ENCODE assay signal across 14 cellular contexts in genomic region chr1:172952541-172952940, GRCh38.
DNase-seq lines count a peak whose midpoint lies in the region; ATAC-seq and TF ChIP-seq lines count a peak whose summit lies in the region.
"Had no signal": no experiment of that assay in that cellular context is flagged by ENCODE, and none has a peak within 500 bp of the region (broad histone marks: within the 10 kb centered on the region; RNA-seq: fewer than 3 reads in every experiment).

No MANE protein-coding gene starts in this region.

- peak overlapping the region; percentile 74 for H3K4me3 Mint-ChIP-seq in natural killer cell treated with Interleukin-12 subunit alpha and Interleukin-12 subunit beta and Interleukin-15 and Interleukin-18, amount 100 ng/mL, for 72 hours
- H3K4me3 Mint-ChIP-seq in natural killer cell = no peak overlapping the region
- no peak overlapping the region for H3K4me3 Mint-ChIP-seq in mesothelial cell of epicardium
- H3K4me3 Mint-ChIP-seq: CD14-positive monocyte; CD8-positive, alpha-beta T cell had no signal

- peaks cover 11% of the 10 kb centered on the region for H3K9me3 Mint-ChIP-seq in natural killer cell treated with Interleukin-12 subunit alpha and Interleukin-12 subunit beta and Interleukin-15 and Interleukin-18, amount 100 ng/mL, for 72 hours
- H3K9me3 Mint-ChIP-seq in natural killer cell (no peaks in the 10 kb centered on the region), mesothelial cell of epicardium (no peaks in the 10 kb centered on the region)
- H3K9me3 Mint-ChIP-seq: CD14-positive monocyte; CD8-positive, alpha-beta T cell had no signal

- H3K36me3 ChIP-seq in OCI-LY3 (replicated peaks; ENCODE audit: low read depth, low read length) = no peaks in the 10 kb centered on the region

- H3K27me3 ChIP-seq in OCI-LY3 (ENCODE audit: low read depth, low read length) = no peaks in the 10 kb centered on the region
- H3K27me3 ChIP-seq in dorsolateral prefrontal cortex = peaks cover 0 to 10% (median 0%) of the 10 kb centered on the region in 45 donors

- H3K27me3 Mint-ChIP-seq in natural killer cell treated with Interleukin-12 subunit alpha and Interleukin-12 subunit beta and Interleukin-15 and Interleukin-18, amount 100 ng/mL, for 72 hours = peaks cover 0 to 10% of the 10 kb centered on the region in 2 donors
- peaks cover 2 to 13% of the 10 kb centered on the region in 2 donors for H3K27me3 Mint-ChIP-seq in natural killer cell (ENCODE audit: low read depth in 2 of 2)
- H3K27me3 Mint-ChIP-seq in mesothelial cell of epicardium (ENCODE audit: low read depth) = no peaks in the 10 kb centered on the region

- peak overlapping the region; percentile 55; the same call in 1 of the 2 replicates for H3K4me2 ChIP-seq in OCI-LY3 (ENCODE audit: low read length)

- POLR2A ChIA-PET in HEK293T (lab: Yijun Ruan, JAX) = no interaction called here

- H3K4me1 Mint-ChIP-seq in natural killer cell treated with Interleukin-12 subunit alpha and Interleukin-12 subunit beta and Interleukin-15 and Interleukin-18, amount 100 ng/mL, for 72 hours (ENCODE audit: low read depth in 2 of 2) = peaks cover 47 to 60% of the 10 kb centered on the region in 2 donors
- H3K4me1 Mint-ChIP-seq in natural killer cell (peaks cover 0 to 4% of the 10 kb centered on the region in 2 donors), mesothelial cell of epicardium (peaks cover 35% of the 10 kb centered on the region)
- H3K4me1 Mint-ChIP-seq: CD14-positive monocyte had no signal

- H3K36me3 Mint-ChIP-seq in natural killer cell treated with Interleukin-12 subunit alpha and Interleukin-12 subunit beta and Interleukin-15 and Interleukin-18, amount 100 ng/mL, for 72 hours = peaks cover 5% of the 10 kb centered on the region
- H3K36me3 Mint-ChIP-seq in natural killer cell = no peaks in the 10 kb centered on the region
- H3K36me3 Mint-ChIP-seq in mesothelial cell of epicardium = no peaks in the 10 kb centered on the region
- H3K36me3 Mint-ChIP-seq: CD14-positive monocyte; CD8-positive, alpha-beta T cell had no signal

- H3K27ac ChIP-seq in OCI-LY3 (ENCODE audit: low read length) (no peak overlapping the region), dorsolateral prefrontal cortex (no peak overlapping the region)

- CTCF ChIA-PET in HEK293T (lab: Yijun Ruan, JAX) = no interaction called here

- H3K27ac Mint-ChIP-seq in natural killer cell treated with Interleukin-12 subunit alpha and Interleukin-12 subunit beta and Interleukin-15 and Interleukin-18, amount 100 ng/mL, for 72 hours = peak overlapping the region; percentile 74 to 91
- no peak overlapping the region for H3K27ac Mint-ChIP-seq in natural killer cell
- peak overlapping the region; percentile 88 for H3K27ac Mint-ChIP-seq in mesothelial cell of epicardium
- H3K27ac Mint-ChIP-seq: CD14-positive monocyte; CD8-positive, alpha-beta T cell had no signal

- H2AFZ ChIP-seq in OCI-LY3 (ENCODE audit: low read depth, low read length) = no peak overlapping the region

- ATAC-seq in natural killer cell treated with Interleukin-12 subunit alpha and Interleukin-12 subunit beta and Interleukin-15 and Interleukin-18, amount 100 ng/mL, for 72 hours = no peak
- ATAC-seq in natural killer cell = no peak
- ATAC-seq: CD8-positive, alpha-beta T cell; HCT116; HepG2 had no signal

- no peak overlapping the region for H3K4me3 ChIP-seq in OCI-LY3 (ENCODE audit: low read length)
- no peak overlapping the region for H3K4me3 ChIP-seq in dorsolateral prefrontal cortex

- H3K9me3 ChIP-seq in OCI-LY3 (ENCODE audit: insufficient read depth, low read length) = no peaks in the 10 kb centered on the region

- H4K20me1 ChIP-seq in OCI-LY3 (ENCODE audit: insufficient read depth, low read length) = no peaks in the 10 kb centered on the region

- no peak overlapping the region for H3K9ac ChIP-seq in OCI-LY3 (ENCODE audit: low read length)

- peaks cover 19% of the 10 kb centered on the region for H3K4me1 ChIP-seq in OCI-LY3 (ENCODE audit: low read length)

- TF ChIP-seq CTCF in natural killer cell (IDR thresholded peaks at IDR 0.05) (no peak), OCI-LY3 (IDR thresholded peaks at IDR 0.05; ENCODE audit: low read depth, low read length) (no peak), mesothelial cell of epicardium (IDR thresholded peaks at IDR 0.05; ENCODE audit: unreplicated experiment) (no peak), dorsolateral prefrontal cortex (IDR thresholded peaks at IDR 0.05 in 54 of 56, conservative IDR thresholded peaks at IDR 0.05 in 2 of 56; ENCODE audit: low read depth in 1 of 56, partially characterized antibody in 56 of 56) (no peak)

- H3K79me2 ChIP-seq in OCI-LY3 (ENCODE audit: low read length) = no peaks in the 10 kb centered on the region

- intact Hi-C loops in natural killer cell (cut with micrococcal nuclease) = no loop called here
- intact Hi-C loops in dorsolateral prefrontal cortex (cut with DNase I) = no loop called here

- DNase-seq in natural killer cell treated with Interleukin-12 subunit alpha and Interleukin-12 subunit beta and Interleukin-15 and Interleukin-18, amount 100 ng/mL, for 72 hours (ENCODE audit: low spot score) = no peak
- DNase-seq in natural killer cell (no peak), HEK293T (ENCODE audit: extremely low spot score) (no peak), mesothelial cell of epicardium (ENCODE audit: low spot score in 2 of 2, unreplicated experiment in 2 of 2) (no peak), DMS79 treated with DMSO at 0.1 percent for 48 hours (lab: John Stamatoyannopoulos, UW) (no peak), SHP77 treated with DMSO at 0.1 percent for 48 hours (lab: John Stamatoyannopoulos, UW) (no peak), dorsolateral prefrontal cortex (no peak)
- DNase-seq: CD8-positive, alpha-beta T cell; COR-L47; GF-D8 had no signal

TF ChIP-seq in HEK293T, 16 proteins besides CTCF, POLR2A, EP300 and RAD21:
- TF ChIP-seq, protein P1, sequence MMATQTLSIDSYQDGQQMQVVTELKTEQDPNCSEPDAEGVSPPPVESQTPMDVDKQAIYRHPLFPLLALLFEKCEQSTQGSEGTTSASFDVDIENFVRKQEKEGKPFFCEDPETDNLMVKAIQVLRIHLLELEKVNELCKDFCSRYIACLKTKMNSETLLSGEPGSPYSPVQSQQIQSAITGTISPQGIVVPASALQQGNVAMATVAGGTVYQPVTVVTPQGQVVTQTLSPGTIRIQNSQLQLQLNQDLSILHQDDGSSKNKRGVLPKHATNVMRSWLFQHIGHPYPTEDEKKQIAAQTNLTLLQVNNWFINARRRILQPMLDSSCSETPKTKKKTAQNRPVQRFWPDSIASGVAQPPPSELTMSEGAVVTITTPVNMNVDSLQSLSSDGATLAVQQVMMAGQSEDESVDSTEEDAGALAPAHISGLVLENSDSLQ (IDR thresholded peaks at IDR 0.05) = peak; percentile 15; the same call in 1 of the 2 replicates
- TF ChIP-seq HDGF (IDR thresholded peaks at IDR 0.05; ENCODE audit: borderline replicate concordance) (no peak), FOXA1 (IDR thresholded peaks at IDR 0.05) (no peak), FOXK2 (IDR thresholded peaks at IDR 0.05) (no peak), ELF4 (IDR thresholded peaks at IDR 0.05) (no peak), ZNF384 (IDR thresholded peaks at IDR 0.05) (no peak)

Comparison
In these comparisons a context has a peak if more than half of its experiments do, and no peak if none do; other contexts are left out.
1. H3K27ac Mint-ChIP-seq: peak in natural killer cell treated with Interleukin-12 subunit alpha and Interleukin-12 subunit beta and Interleukin-15 and Interleukin-18, amount 100 ng/mL, for 72 hours (2 of 2) and mesothelial cell of epicardium (single experiment); none in natural killer cell (0 of 2).